ENCODE assay signal across 8 cellular contexts in genomic region chr10:122342293-122343134, GRCh38. TPM values are rescaled to one million over a fixed set of nuclear protein-coding genes. Genes with fewer than 3 reads are reported as not detected.
DNase-seq lines count a peak whose midpoint lies in the region; ATAC-seq, FAIRE-seq and TF ChIP-seq lines count a peak whose summit lies in the region.

No MANE protein-coding gene starts in this region.

- intact Hi-C loops in Calu3 (cut with micrococcal nuclease; ENCODE audit: unreplicated experiment) (loop anchor here (1.0 to 5.0 kb wide), 2 partner anchors 35 to 93 kb away; no protein-coding TSS in a partner anchor), mammary epithelial cell (cut with micrococcal nuclease) (loop anchor here (1.0 to 5.0 kb wide), 7 partner anchors 32 to 360 kb away; partner anchors contain the start of gene PLEKHA1), kidney (cut with DNase I) (no loop called here)

- H3K36me3 Mint-ChIP-seq in Calu3 (ENCODE audit: insufficient read depth, unreplicated experiment) (peaks cover 5% of the 10 kb centered on the region), WTC11 (peaks cover 29% of the 10 kb centered on the region)

- peak overlapping the region; percentile 11; the same call in 1 of the 2 replicates for H3K27ac ChIP-seq in HUES64 (ENCODE audit: low read depth, low read length)
- H3K27ac ChIP-seq in mammary epithelial cell (ENCODE audit: insufficient read depth, low read depth, low read length) = no peak overlapping the region
- no peak overlapping the region for H3K27ac ChIP-seq in kidney (ENCODE audit: low read depth in 2 of 2, low read length in 2 of 2)

- H3K27me3 ChIP-seq in HUES64 (ENCODE audit: insufficient read depth, low read length) (no peaks in the 10 kb centered on the region), mammary epithelial cell (ENCODE audit: insufficient read depth, low read length) (no peaks in the 10 kb centered on the region)

- H3K9ac ChIP-seq in HUES64 (ENCODE audit: low read depth, low read length) (no peak overlapping the region), mammary epithelial cell (ENCODE audit: insufficient read depth, low read length) (no peak overlapping the region), kidney (ENCODE audit: low read length in 2 of 2) (no peak overlapping the region)

- peaks cover 2% of the 10 kb centered on the region for H3K9me3 Mint-ChIP-seq in Calu3 (ENCODE audit: low read depth, unreplicated experiment)
- peaks cover 28% of the 10 kb centered on the region for H3K9me3 Mint-ChIP-seq in WTC11

- CTCF ChIA-PET in Calu3 (lab: Charles Lee) = interaction anchor here (0.7 to 1.1 kb wide), 4 partner anchors 32 to 93 kb away, joined by 3 to 4 read pairs (median 4); partner anchors contain the start of gene PLEKHA1
- CTCF ChIA-PET in WTC11 (lab: Charles Lee) = interaction anchor here (0.6 to 1.6 kb wide), 12 partner anchors 11 to 357 kb away, joined by 3 to 8 read pairs (median 4); partner anchors contain the start of gene PLEKHA1
- CTCF ChIA-PET in mammary epithelial cell (lab: Charles Lee; ENCODE audit: low non-redundant PET) = interaction anchor here (0.6 to 0.9 kb wide), 4 partner anchors 29 to 306 kb away, joined by 3 to 4 read pairs (median 3); no protein-coding TSS in a partner anchor

- peak; percentile 51 for FAIRE-seq in kidney (lab: Jason Lieb, UNC)

- no TSS peak for BruUV-seq in Calu3 (replicated peaks; lab: Mats Ljungman, UMichigan)
- BruUV-seq in mammary epithelial cell (replicated peaks; lab: Mats Ljungman, UMichigan) = no TSS peak

- H3K4me3 ChIP-seq in HUES64 (ENCODE audit: low read length) (no peak overlapping the region), mammary epithelial cell (replicated peaks in 1 of 3; ENCODE audit: insufficient read depth in 1 of 3, low read depth in 2 of 3, low read length in 3 of 3) (no peak overlapping the region), kidney (ENCODE audit: low read length in 2 of 2) (no peak overlapping the region)

- ATAC-seq in WTC11 (peak; percentile 81), HG02588 (IDR thresholded peaks at IDR 0.05; ENCODE audit: unreplicated experiment) (no peak)

- H3K27me3 Mint-ChIP-seq in Calu3 (ENCODE audit: unreplicated experiment) (no peaks in the 10 kb centered on the region), WTC11 (ENCODE audit: low read depth) (peaks cover 17% of the 10 kb centered on the region)

- no peak overlapping the region for H3K4me3 Mint-ChIP-seq in Calu3 (ENCODE audit: low read depth, unreplicated experiment)
- H3K4me3 Mint-ChIP-seq in WTC11 = no peak overlapping the region

- dilution Hi-C loops in mammary epithelial cell (cut with HindIII; ENCODE audit: low sequenced_read_pairs) = no loop called here

- DNase-seq in Calu3 (peak; percentile 51), WTC11 (ENCODE audit: low spot score) (peak; percentile 39), mammary epithelial cell (peak; percentile 46), kidney (no peak), SKM-1 (lab: John Stamatoyannopoulos, UW; ENCODE audit: unreplicated experiment) (no peak)
- peak; percentile 39 to 48 for DNase-seq in stimulated activated CD4-positive, alpha-beta T cell treated with anti-CD3 and anti-CD28 coated beads, Interleukin-4, amount 100 ng/mL, for 4 hours

- no peaks in the 10 kb centered on the region for H4K20me1 ChIP-seq in mammary epithelial cell (ENCODE audit: insufficient read depth, low read length)

- no peak overlapping the region for H2AFZ ChIP-seq in mammary epithelial cell (ENCODE audit: low read depth, low read length)

- H3K27ac Mint-ChIP-seq in Calu3 (ENCODE audit: unreplicated experiment) = no peak overlapping the region
- peak overlapping the region; percentile 42; the same call in 1 of the 2 replicates for H3K27ac Mint-ChIP-seq in WTC11

- POLR2A ChIA-PET in WTC11 (lab: Charles Lee) = no interaction called here

- peak; percentile 41 for TF ChIP-seq CTCF in Calu3 (IDR thresholded peaks at IDR 0.05; ENCODE audit: unreplicated experiment)
- peak; percentile 46 for TF ChIP-seq CTCF in WTC11 (IDR thresholded peaks at IDR 0.05)
- TF ChIP-seq CTCF in mammary epithelial cell (conservative IDR thresholded peaks at IDR 0.05 in 1 of 2, IDR thresholded peaks at IDR 0.05 in 1 of 2; ENCODE audit: extremely low read depth in 1 of 2, insufficient read depth in 1 of 2, low read depth in 1 of 2, low read length in 2 of 2) = peak; percentile 76 to 79
- peak; percentile 84 for TF ChIP-seq CTCF in kidney (IDR thresholded peaks at IDR 0.05; ENCODE audit: borderline replicate concordance, extremely low read depth, insufficient read depth)

- H3K4me1 ChIP-seq in HUES64 (ENCODE audit: insufficient read depth, low read length) (peaks cover 10% of the 10 kb centered on the region; the same call in 1 of the 2 replicates), mammary epithelial cell (ENCODE audit: insufficient read depth, low read length) (peaks cover 12% of the 10 kb centered on the region), kidney (ENCODE audit: control insufficient read depth in 1 of 2, insufficient read depth in 1 of 2, low read depth in 1 of 2, low read length in 2 of 2) (peaks cover 3 to 11% of the 10 kb centered on the region in 2 donors)

- H3K36me3 ChIP-seq in HUES64 (ENCODE audit: insufficient read depth, low read length) = no peaks in the 10 kb centered on the region
- H3K36me3 ChIP-seq in mammary epithelial cell (ENCODE audit: insufficient read depth, low read length) = no peaks in the 10 kb centered on the region
- no peaks in the 10 kb centered on the region for H3K36me3 ChIP-seq in kidney (ENCODE audit: control insufficient read depth in 1 of 2, insufficient read depth in 2 of 2, low read length in 2 of 2)

- H3K79me2 ChIP-seq in mammary epithelial cell (ENCODE audit: insufficient read depth, low read length) = no peaks in the 10 kb centered on the region

- H3K9me3 ChIP-seq in HUES64 (ENCODE audit: insufficient read depth, low read depth, low read length) (peaks cover 18% of the 10 kb centered on the region; the same call in 1 of the 2 replicates), mammary epithelial cell (replicated peaks; ENCODE audit: insufficient read depth, low read length) (no peaks in the 10 kb centered on the region), kidney (ENCODE audit: control insufficient read depth in 1 of 2, low read length in 2 of 2) (no peaks in the 10 kb centered on the region)

- in situ Hi-C loops in mammary epithelial cell (cut with MboI; ENCODE audit: low sequenced_read_pairs in 2 of 2) = loop anchor here in 1 of 2 donors (10.0 kb wide), 1 partner anchor 92 kb away; no protein-coding TSS in a partner anchor

- H3K4me2 ChIP-seq in mammary epithelial cell (ENCODE audit: insufficient read depth, low read depth, low read length) = no peak overlapping the region

- H3K4me1 Mint-ChIP-seq in Calu3 (ENCODE audit: low read depth, unreplicated experiment) (peaks cover 19% of the 10 kb centered on the region), WTC11 (peaks cover 49% of the 10 kb centered on the region)

- 43% methylated on average over 7 of the region's 8 CpGs for WGBS in HUES64
- 62% methylated on average over 8 of the region's 8 CpGs for WGBS in mammary epithelial cell (ENCODE audit: low coverage, missing lambda C conversion rate)

TF ChIP-seq in WTC11, 78 proteins besides CTCF, POLR2A, EP300 and RAD21 (continues in another document):
- TF ChIP-seq STAT6 (CRISPR knock-in tag; conservative IDR thresholded peaks at IDR 0.05; ENCODE audit: low read depth) = no peak
- no peak for TF ChIP-seq PREB (CRISPR knock-in tag; IDR thresholded peaks at IDR 0.05; ENCODE audit: borderline replicate concordance)
- TF ChIP-seq ZNF232 (CRISPR knock-in tag; IDR thresholded peaks at IDR 0.05) = no peak
- 0 out of 2 replicates have a peak, but pooled peaks have one; percentile 31 for TF ChIP-seq ETV6 (CRISPR knock-in tag; IDR thresholded peaks at IDR 0.05)
- TF ChIP-seq NFATC4 (CRISPR knock-in tag; IDR thresholded peaks at IDR 0.05) = no peak
- no peak for TF ChIP-seq ZNF138 (CRISPR knock-in tag; conservative IDR thresholded peaks at IDR 0.05)
- no peak for TF ChIP-seq JAZF1 (CRISPR knock-in tag; IDR thresholded peaks at IDR 0.05)
- peak; percentile 33; the same call in 1 of the 2 replicates for TF ChIP-seq NFE2L1 (CRISPR knock-in tag; IDR thresholded peaks at IDR 0.05)
- TF ChIP-seq SP1 (CRISPR knock-in tag; conservative IDR thresholded peaks at IDR 0.05) = no peak
- TF ChIP-seq ZNF317 (CRISPR knock-in tag; IDR thresholded peaks at IDR 0.05; ENCODE audit: borderline replicate concordance, low read depth) = no peak

RNA-seq across cellular contexts. Expression of gene PLEKHA1, which starts 32.0 kb away (rescaled TPM):
- total RNA-seq in Calu3 (2022) = 29.4 and 31.0 TPM in 2 replicates
- polyA plus RNA-seq in HUES64 (2013, experiment 1 of 2) = 18.5 TPM
- polyA plus RNA-seq in HUES64 (2013, experiment 2 of 2) = 19.3 TPM
- 34.6 to 46.6 TPM (median 43.7 TPM) in 3 replicates for total RNA-seq in WTC11 (2021)
- 10 to 100 TPM; 52.4 to 56.5 TPM for total RNA-seq in mammary epithelial cell
- 42.5 TPM for polyA plus RNA-seq in mammary epithelial cell
- 20.1 TPM for polyA minus RNA-seq in mammary epithelial cell
- total RNA-seq in kidney = 168 TPM
- 19.5 TPM for polyA plus RNA-seq in kidney (ENCODE audit: insufficient read depth, low read depth, low replicate concordance)

Comparison
In these comparisons a context has a peak if more than half of its experiments do, and no peak if none do; other contexts are left out.
1. DNase-seq: peak in Calu3 (single experiment), WTC11 (single experiment), mammary epithelial cell (single experiment) and stimulated activated CD4-positive, alpha-beta T cell treated with anti-CD3 and anti-CD28 coated beads, Interleukin-4, amount 100 ng/mL, for 4 hours (2 of 2); none in kidney (single experiment) and SKM-1 (single experiment).
2. Peak in every context shown above with its lines, with median percentiles within 50 percentile points of each other: CTCF ChIP-seq.